8 cellular contexts compared by ENCODE assay signal in the genomic region with DNA sequence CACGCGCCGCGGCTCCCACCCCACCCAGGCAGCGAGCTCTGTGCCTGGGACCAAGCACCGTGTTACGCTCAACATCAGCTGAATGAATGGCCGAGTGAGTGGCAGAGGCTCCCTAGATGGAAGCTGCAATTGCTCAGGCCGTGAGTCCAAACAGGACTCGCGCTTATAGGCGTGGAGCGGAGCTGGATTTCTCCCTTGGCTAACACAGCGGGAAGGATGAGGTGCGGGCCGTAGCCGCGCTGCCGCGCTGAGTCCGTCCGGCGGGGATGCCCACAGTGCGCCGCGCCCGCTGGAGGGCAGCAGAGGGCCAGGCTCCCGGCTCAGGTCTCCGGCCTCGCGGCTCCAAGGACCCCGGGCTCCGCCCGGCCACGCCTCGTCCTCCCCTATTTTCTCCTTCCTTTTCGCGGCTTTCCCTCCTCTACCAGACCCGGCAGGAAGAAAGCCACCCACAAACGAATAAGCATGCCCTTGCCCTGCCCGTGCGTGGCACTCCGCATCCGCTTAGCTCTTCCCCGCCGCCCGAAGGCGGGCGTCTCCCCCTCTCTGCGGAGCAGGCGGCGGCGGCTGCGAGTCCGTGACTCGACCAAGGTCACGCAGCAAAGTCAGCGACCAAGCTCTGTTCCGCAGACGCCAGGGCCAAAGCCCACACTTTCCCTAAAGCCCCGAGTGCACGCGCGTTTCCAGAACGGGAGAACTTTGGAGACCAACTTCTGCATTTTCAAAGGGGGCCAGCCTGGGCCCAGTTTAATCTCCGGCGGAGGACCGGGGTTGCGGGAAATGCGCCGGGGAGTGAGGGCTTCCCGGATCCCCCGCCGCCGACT.
A peak's percentile ranks its signal among the peaks of the same experiment; 100 is the strongest.
DNase-seq lines count a peak whose midpoint lies in the region; ATAC-seq and TF ChIP-seq lines count a peak whose summit lies in the region.

No MANE protein-coding gene starts in this region.

- H3K4me1 ChIP-seq in HAP-1 = no peaks in the 10 kb centered on the region

- H3K36me3 ChIP-seq in HAP-1 (replicated peaks) = no peaks in the 10 kb centered on the region

- no peak for ATAC-seq in GM18519 (IDR thresholded peaks at IDR 0.05; ENCODE audit: low FRiP score, unreplicated experiment)

- H3K9me3 ChIP-seq in HAP-1 = no peaks in the 10 kb centered on the region

- no peaks in the 10 kb centered on the region for H3K27me3 ChIP-seq in HAP-1 (ENCODE audit: low read depth)

- TF ChIP-seq CTCF in astrocyte of the cerebellum (IDR thresholded peaks at IDR 0.05; ENCODE audit: low read depth, low read length, missing control alignments) = peak; percentile 95

- in situ Hi-C loops in HAP-1 (cut with MboI; ENCODE audit: low sequenced_read_pairs) (no loop called here), astrocyte of the cerebellum (cut with HindIII; ENCODE audit: low sequenced_read_pairs) (no loop called here)

- DNase-seq in ELF-1 (ENCODE audit: low read depth, low spot score) (peak; percentile 88), HAP-1 (ENCODE audit: low spot score in 2 of 2) (peak; percentile 78 to 91), NCI-H1048 (lab: John Stamatoyannopoulos, UW) (peak; percentile 26), T-helper 2 cell (peak in 3 of 5 experiments; percentile 25 to 52 (median 46)), astrocyte of the cerebellum (ENCODE audit: low read depth) (peak; percentile 58), iPS DF 19.7 (ENCODE audit: low read depth, low spot score) (peak; percentile 20), retina (peak; percentile 94)

- H3K4me3 ChIP-seq in HAP-1 = peak overlapping the region; percentile 46
- peak overlapping the region; percentile 53 for H3K4me3 ChIP-seq in astrocyte of the cerebellum (ENCODE audit: low read depth, low read length)

Comparison
In these comparisons a context has a peak if more than half of its experiments do, and no peak if none do; other contexts are left out.
1. DNase-seq: peak in every context shown above with its lines; median percentile 94 in retina; 88 in ELF-1; 84 in HAP-1; 58 in astrocyte of the cerebellum; 46 in T-helper 2 cell; 26 in NCI-H1048; 20 in iPS DF 19.7.